In genomic region chr1:46580140-46580903, GRCh38 we compare ENCODE assay signal across 2 cellular contexts.
A peak's percentile ranks its signal among the peaks of the same experiment; 100 is the strongest.
TF ChIP-seq lines count a peak whose summit lies in the region.

No MANE protein-coding gene starts in this region.

TF ChIP-seq in HepG2, 621 proteins besides CTCF, POLR2A, EP300 and RAD21:
- TF ChIP-seq GABPB1 (CRISPR knock-in tag; IDR thresholded peaks at IDR 0.05) (no peak), FOSL2 (CRISPR knock-in tag; IDR thresholded peaks at IDR 0.05) (0 out of 2 replicates have a peak, but pooled peaks have one; percentile 45), NR2F1 (CRISPR knock-in tag; IDR thresholded peaks at IDR 0.05) (peak in 1 of 2 experiments; percentile 57; a peak in 2 of 4 replicates), ZNF629 (CRISPR knock-in tag; conservative IDR thresholded peaks at IDR 0.05) (peak; percentile 58), ZNF10 (CRISPR knock-in tag; IDR thresholded peaks at IDR 0.05; ENCODE audit: borderline replicate concordance, low read depth) (no peak)

TF ChIP-seq in GM23338, 12 proteins besides CTCF, POLR2A, EP300 and RAD21:
- no peak for TF ChIP-seq REST (IDR thresholded peaks at IDR 0.05; ENCODE audit: unreplicated experiment)
- TF ChIP-seq ZNF331 (CRISPR knock-in tag; IDR thresholded peaks at IDR 0.05; ENCODE audit: low read depth) = no peak
- no peak for TF ChIP-seq JUNB (IDR thresholded peaks at IDR 0.05; ENCODE audit: unreplicated experiment)
- no peak for TF ChIP-seq ETS1 (IDR thresholded peaks at IDR 0.05)
- no peak for TF ChIP-seq STAT1 (IDR thresholded peaks at IDR 0.05; ENCODE audit: unreplicated experiment)
- TF ChIP-seq EZH2phosphoT487 (IDR thresholded peaks at IDR 0.05; ENCODE audit: unreplicated experiment) = no peak
- no peak for TF ChIP-seq POLR2AphosphoS5 (IDR thresholded peaks at IDR 0.05; ENCODE audit: low read depth)
TF ChIP-seq in GM23338: peak in this region for 0.
